Comparison of ENCODE assay signal across 5 cellular contexts in the genomic region with DNA sequence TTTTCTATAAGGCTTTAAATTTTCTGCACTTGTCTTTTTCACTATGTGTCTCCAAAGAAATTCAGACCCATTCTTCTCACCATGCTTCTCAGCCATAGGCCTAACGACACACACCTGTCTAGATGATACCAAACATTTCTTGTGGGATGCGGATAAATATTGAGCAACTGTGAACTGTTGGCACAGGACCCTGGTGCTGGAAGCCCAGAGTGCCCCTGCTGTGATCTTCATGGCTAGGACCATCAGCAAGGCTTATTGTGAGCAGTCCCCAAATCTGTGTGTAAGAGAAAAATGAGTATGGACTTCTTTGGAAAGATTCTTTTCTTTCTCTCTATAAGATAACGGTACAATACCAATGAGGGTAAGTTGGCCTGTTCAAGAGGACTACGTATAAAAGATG.
"Had no signal": no experiment of that assay in that cellular context is flagged by ENCODE, and none has a peak within 500 bp of the region (broad histone marks: within the 10 kb centered on the region; RNA-seq: fewer than 3 reads in every experiment).

No MANE protein-coding gene starts in this region.

- H3K4me3 ChIP-seq: GM23338, K562 had no signal

- H2AFZ ChIP-seq: GM23338 had no signal

- DNase-seq: H9, HCEC 1CT, IMR-90 had no signal

- H3K4me2 ChIP-seq: GM23338 had no signal
